8 cellular contexts compared by ENCODE assay signal in the genomic region with DNA sequence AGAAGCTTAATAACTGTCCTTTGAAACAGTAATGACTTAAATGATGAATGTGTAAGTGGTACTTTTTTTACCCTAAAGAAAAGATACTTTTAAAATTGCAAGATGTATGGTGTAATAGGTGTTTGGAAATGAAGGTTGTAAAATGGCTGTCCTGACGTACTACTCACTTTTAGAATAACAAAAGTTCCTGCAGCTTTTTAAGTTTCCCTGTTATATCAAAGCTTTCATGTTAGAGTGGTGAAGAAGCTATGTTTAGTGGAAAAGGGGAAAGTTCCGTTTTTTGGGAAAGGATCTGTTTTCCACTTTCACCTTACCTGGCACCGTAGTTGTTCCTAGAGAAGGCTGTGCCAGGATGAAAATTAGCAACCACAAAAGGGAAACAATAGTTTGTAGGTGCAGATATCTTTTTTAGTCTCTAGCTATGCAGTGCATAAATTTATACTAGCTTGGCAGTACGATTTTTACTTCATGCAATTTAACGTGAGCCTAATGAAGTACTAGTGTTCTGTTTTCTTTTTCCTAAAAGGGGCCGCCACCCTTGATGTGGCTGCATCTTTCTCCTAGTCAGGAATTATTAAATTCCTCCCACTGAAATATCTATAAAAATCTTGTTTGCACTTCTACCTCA. TPM values are rescaled to one million over a fixed set of nuclear protein-coding genes. Genes with fewer than 3 reads are reported as not detected.
DNase-seq lines count a peak whose midpoint lies in the region; ATAC-seq, FAIRE-seq and TF ChIP-seq lines count a peak whose summit lies in the region.

No MANE protein-coding gene starts in this region.

- peak; percentile 41 for DNase-seq in G401 (ENCODE audit: low spot score)
- DNase-seq in PC-3: no peak
- peak; percentile 43 for DNase-seq in endothelial cell of umbilical vein (ENCODE audit: low read depth, low spot score)
- DNase-seq in trophoblast cell: peak in 1 of 2 donors; percentile 15
- DNase-seq in activated CD8-positive, alpha-beta memory T cell treated with anti-CD3 and anti-CD28 coated beads, Interleukin-2, amount 50 U/mL, for 4 hours: no peak
- no peak for DNase-seq in SK-N-DZ (ENCODE audit: low spot score)

- H3K79me2 ChIP-seq in PC-3 (ENCODE audit: low read length): peaks cover 63% of the 10 kb centered on the region
- H3K79me2 ChIP-seq in endothelial cell of umbilical vein (ENCODE audit: control insufficient read depth, insufficient read depth, low read length): peaks cover 63% of the 10 kb centered on the region
- H3K79me2 ChIP-seq in trophoblast cell (ENCODE audit: control insufficient read depth, insufficient read depth, low read length, poor library complexity): peaks cover 15% of the 10 kb centered on the region

- H2AFZ ChIP-seq in PC-3 (ENCODE audit: low read length) (peak overlapping the region; percentile 93; the same call in 1 of the 2 replicates), endothelial cell of umbilical vein (ENCODE audit: low read depth, low read length) (no peak overlapping the region), trophoblast cell (ENCODE audit: insufficient read depth, low read length, poor library complexity) (no peak overlapping the region)

- no peak overlapping the region for H4K12ac ChIP-seq in trophoblast cell (ENCODE audit: low read depth, low read length)

- CTCF ChIA-PET in PC-3 (lab: Charles Lee) (interaction anchor here (0.6 to 1.1 kb wide), 2 partner anchors 51 to 207 kb away, joined by 4 to 5 read pairs; no protein-coding TSS in a partner anchor), endothelial cell of umbilical vein (lab: Charles Lee) (interaction anchor here (1.0 to 5.1 kb wide), 14 partner anchors 13 to 536 kb away, joined by 3 to 134 read pairs (median 14); no protein-coding TSS in a partner anchor)

- H3K9me1 ChIP-seq in endothelial cell of umbilical vein (replicated peaks; ENCODE audit: control insufficient read depth, extremely low read depth, insufficient read depth, low read length): no peaks in the 10 kb centered on the region

- peaks cover 33% of the 10 kb centered on the region for H3K4me1 ChIP-seq in PC-3 (ENCODE audit: insufficient read depth, low read length)
- H3K4me1 ChIP-seq in endothelial cell of umbilical vein (ENCODE audit: control insufficient read depth, extremely low read depth, insufficient read depth, low read length): peaks cover 50% of the 10 kb centered on the region
- peaks cover 0 to 2% of the 10 kb centered on the region in 2 experiments for H3K4me1 ChIP-seq in trophoblast cell (ENCODE audit: control insufficient read depth in 1 of 2, insufficient read depth in 2 of 2, low read length in 2 of 2)

- H3K23ac ChIP-seq in trophoblast cell (ENCODE audit: low read length): no peak overlapping the region

- intact Hi-C loops in PC-3 (cut with micrococcal nuclease) (loop anchor here (1.0 to 10.0 kb wide), 6 partner anchors 29 to 450 kb away; no protein-coding TSS in a partner anchor), endothelial cell of umbilical vein (cut with micrococcal nuclease) (loop anchor here (1.0 to 10.0 kb wide), 4 partner anchors 25 to 497 kb away; partner anchors contain the start of genes MRPS27 and PTCD2)

- peak overlapping the region; percentile 86 for H3K4ac ChIP-seq in trophoblast cell (ENCODE audit: low read depth, low read length)

- no peak overlapping the region for H3K14ac ChIP-seq in trophoblast cell (ENCODE audit: low read length)

- TF ChIP-seq POLR2A in endothelial cell of umbilical vein (IDR thresholded peaks at IDR 0.05; ENCODE audit: low read depth, low read length): no peak

- peaks cover 11% of the 10 kb centered on the region for H3K79me1 ChIP-seq in trophoblast cell (ENCODE audit: low read length)

- H2BK12ac ChIP-seq in trophoblast cell (ENCODE audit: low read length): no peak overlapping the region

- TF ChIP-seq CTCF in PC-3 (conservative IDR thresholded peaks at IDR 0.05; ENCODE audit: low read depth, low read length): no peak
- no peak for TF ChIP-seq CTCF in endothelial cell of umbilical vein (IDR thresholded peaks at IDR 0.05; ENCODE audit: extremely low read depth in 1 of 2, insufficient read depth in 1 of 2, low read depth in 1 of 2, low read length in 2 of 2)

- in situ Hi-C loops in G401 (cut with HindIII; ENCODE audit: low sequenced_read_pairs): no loop called here

- POLR2A ChIA-PET in PC-3 (lab: Charles Lee; ENCODE audit: unreplicated experiment): interaction anchor here (0.5 to 0.7 kb wide), 4 partner anchors 191 to 218 kb away, joined by 3 to 5 read pairs (median 4); no protein-coding TSS in a partner anchor
- POLR2A ChIA-PET in endothelial cell of umbilical vein (lab: Charles Lee): interaction anchor here (0.6 to 2.2 kb wide), 10 partner anchors 21 to 498 kb away, joined by 3 to 7 read pairs (median 3); partner anchors contain the start of genes MRPS27 and PTCD2

- no peaks in the 10 kb centered on the region for H3K9me2 ChIP-seq in PC-3 (replicated peaks; ENCODE audit: low read length)

- no peaks in the 10 kb centered on the region; the same call in 1 of the 2 replicates for H3K36me3 ChIP-seq in PC-3 (ENCODE audit: low read depth, low read length)
- H3K36me3 ChIP-seq in endothelial cell of umbilical vein (ENCODE audit: control insufficient read depth in 2 of 2, extremely low read depth in 1 of 2, insufficient read depth in 2 of 2, low read length in 2 of 2): peaks cover 0 to 3% of the 10 kb centered on the region in 2 experiments
- H3K36me3 ChIP-seq in trophoblast cell (ENCODE audit: control insufficient read depth in 1 of 2, insufficient read depth in 2 of 2, low read length in 2 of 2): no peaks in the 10 kb centered on the region

- no peak overlapping the region for H4K8ac ChIP-seq in trophoblast cell (ENCODE audit: low read depth, low read length)

- no peaks in the 10 kb centered on the region for H3K9me3 ChIP-seq in PC-3 (ENCODE audit: low read length)
- H3K9me3 ChIP-seq in endothelial cell of umbilical vein (replicated peaks; ENCODE audit: control insufficient read depth, insufficient read depth, low read length): no peaks in the 10 kb centered on the region
- H3K9me3 ChIP-seq in trophoblast cell (ENCODE audit: insufficient read depth, low read depth, low read length): no peaks in the 10 kb centered on the region

- H4K20me1 ChIP-seq in PC-3 (ENCODE audit: low read length) (no peaks in the 10 kb centered on the region), endothelial cell of umbilical vein (replicated peaks; ENCODE audit: control insufficient read depth, extremely low read depth, insufficient read depth, low read length) (peaks cover 3% of the 10 kb centered on the region)

- H3K27ac ChIP-seq in PC-3 (ENCODE audit: low read length) (peak overlapping the region; percentile 85), endothelial cell of umbilical vein (ENCODE audit: insufficient read depth, low read depth, low read length) (peak overlapping the region; percentile 98), trophoblast cell (ENCODE audit: low read depth, low read length) (no peak overlapping the region)

- peak overlapping the region; percentile 95 for H3K9ac ChIP-seq in PC-3 (ENCODE audit: low read length)
- peak overlapping the region; percentile 100 for H3K9ac ChIP-seq in endothelial cell of umbilical vein (replicated peaks; ENCODE audit: extremely low read depth, insufficient read depth, low read length)
- H3K9ac ChIP-seq in trophoblast cell (ENCODE audit: low read length): no peak overlapping the region

- WGBS in trophoblast cell (ENCODE audit: extremely low coverage, insufficient coverage, insufficient read length): no CpG with 5 or more reads among the region's 6 CpGs

- H2BK120ac ChIP-seq in trophoblast cell (ENCODE audit: insufficient read depth, low read length, poor library complexity): no peak overlapping the region

- H3F3A ChIP-seq in PC-3 (ENCODE audit: low read length, unreplicated experiment): no peaks in the 10 kb centered on the region

- no peak overlapping the region for H4K91ac ChIP-seq in trophoblast cell (ENCODE audit: low read depth, low read length)

- no peaks in the 10 kb centered on the region for H3K27me3 ChIP-seq in PC-3 (ENCODE audit: low read length)
- no peaks in the 10 kb centered on the region for H3K27me3 ChIP-seq in endothelial cell of umbilical vein (ENCODE audit: control insufficient read depth in 2 of 2, insufficient read depth in 2 of 2, low read length in 2 of 2)
- no peaks in the 10 kb centered on the region for H3K27me3 ChIP-seq in trophoblast cell (ENCODE audit: insufficient read depth, low read length)

- TSS peak; percentile 47 for BruUV-seq in PC-3 (replicated peaks; lab: Mats Ljungman, UMichigan)
- BruUV-seq in endothelial cell of umbilical vein (replicated peaks; lab: Mats Ljungman, UMichigan): TSS peak; percentile 39

- no peak for FAIRE-seq in endothelial cell of umbilical vein (lab: Jason Lieb, UNC)

- no peak overlapping the region for H2AK5ac ChIP-seq in trophoblast cell (ENCODE audit: low read length)

- no peak overlapping the region for H3K18ac ChIP-seq in trophoblast cell (ENCODE audit: low read length)

- dilution Hi-C loops in endothelial cell of umbilical vein (cut with MboI; ENCODE audit: extremely low pct_ligation_motif_present, low sequenced_read_pairs): loop anchor here (25.0 kb wide), 1 partner anchor 230 kb away; no protein-coding TSS in a partner anchor

- peak overlapping the region; percentile 86 for H3K4me3 ChIP-seq in PC-3 (ENCODE audit: low read length)
- peak overlapping the region; percentile 92 to 100 (median 100) for H3K4me3 ChIP-seq in endothelial cell of umbilical vein (replicated peaks in 1 of 3; ENCODE audit: insufficient read depth in 1 of 3, low read depth in 1 of 3, low read length in 3 of 3)
- no peak overlapping the region for H3K4me3 ChIP-seq in trophoblast cell (ENCODE audit: low read depth, low read length)

- peak overlapping the region; percentile 87 for H3K4me2 ChIP-seq in PC-3 (ENCODE audit: low read length)
- H3K4me2 ChIP-seq in endothelial cell of umbilical vein (ENCODE audit: insufficient read depth, low read length): peak overlapping the region; percentile 99
- peak overlapping the region; percentile 81 for H3K4me2 ChIP-seq in trophoblast cell (ENCODE audit: low read length)

- ATAC-seq in PC-3 (no peak), GM18498 (IDR thresholded peaks at IDR 0.05; ENCODE audit: unreplicated experiment) (no peak), GM18858 (IDR thresholded peaks at IDR 0.05; ENCODE audit: unreplicated experiment) (no peak)

- no peak overlapping the region for H2BK5ac ChIP-seq in trophoblast cell (ENCODE audit: low read depth, low read length, poor library complexity)

RNA-seq across cellular contexts. Expression of gene TNPO1, which starts 1.3 kb away (rescaled TPM):
- total RNA-seq in G401 (2014; rRNA removed; shearing (Covaris generic)): 107 and 149 TPM in 2 replicates
- total RNA-seq in PC-3 (2014; rRNA removed) (187 and 197 TPM in 2 replicates), endothelial cell of umbilical vein (242 and 298 TPM in 2 replicates)
- polyA plus RNA-seq in endothelial cell of umbilical vein: 49.0 and 65.6 TPM in 2 replicates
- polyA plus RNA-seq in endothelial cell of umbilical vein (2011; cell fraction: cytosol; rRNA removed): 71.0 and 79.5 TPM in 2 replicates
- 124 and 164 TPM in 2 replicates for polyA plus RNA-seq in endothelial cell of umbilical vein (2011; cell fraction: nucleus; rRNA removed)
- 182 and 228 TPM in 2 replicates for polyA plus RNA-seq in endothelial cell of umbilical vein (2012)
- polyA minus RNA-seq in endothelial cell of umbilical vein: 356 and 415 TPM in 2 replicates
- 201 TPM for polyA minus RNA-seq in endothelial cell of umbilical vein (2011; cell fraction: cytosol; rRNA and poly(A)+ RNA removed)
- polyA minus RNA-seq in endothelial cell of umbilical vein (2011; cell fraction: nucleus; rRNA and poly(A)+ RNA removed): 332 and 439 TPM in 2 replicates
- 263 and 271 TPM in 2 replicates for polyA plus RNA-seq in trophoblast cell (2013)
- polyA plus RNA-seq in SK-N-DZ (2014; cell fraction: cytosol; rRNA removed): 112 and 150 TPM in 2 replicates
- 56.7 and 60.4 TPM in 2 replicates for polyA plus RNA-seq in SK-N-DZ (2014; cell fraction: nucleus; rRNA removed)

Comparison
In these comparisons a context has a peak if more than half of its experiments do, and no peak if none do; other contexts are left out.
1. DNase-seq: peak in G401 (single experiment) and endothelial cell of umbilical vein (single experiment); none in PC-3 (single experiment), activated CD8-positive, alpha-beta memory T cell treated with anti-CD3 and anti-CD28 coated beads, Interleukin-2, amount 50 U/mL, for 4 hours (single experiment) and SK-N-DZ (single experiment).
2. Peak in every context shown above with its lines, with median percentiles within 50 percentile points of each other: H3K4me2 ChIP-seq.